Comparison of ENCODE assay signal across 34 cellular contexts in the genomic region with DNA sequence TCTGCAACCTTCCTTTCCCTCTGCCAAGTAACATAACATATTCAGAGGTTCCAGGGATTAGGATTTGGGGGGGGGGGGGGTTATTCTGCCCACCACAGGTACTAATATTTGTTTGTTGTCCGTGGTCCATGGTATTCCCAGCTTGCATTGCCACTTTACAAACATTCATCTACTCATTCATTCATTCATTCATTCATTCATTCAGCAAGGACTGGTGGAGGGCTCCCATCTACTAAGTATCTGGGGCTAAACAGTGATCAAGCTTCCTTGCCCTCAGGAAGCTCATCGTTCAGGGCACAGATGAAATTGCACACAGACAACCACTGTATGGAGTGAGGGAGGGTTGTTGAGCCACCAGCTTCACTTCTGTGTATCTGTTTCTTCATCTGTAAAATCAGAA.
"Had no signal": no experiment of that assay in that cellular context is flagged by ENCODE, and none has a peak within 500 bp of the region (broad histone marks: within the 10 kb centered on the region; RNA-seq: fewer than 3 reads in every experiment).

No MANE protein-coding gene starts in this region.

- H3K27ac Mint-ChIP-seq: activated CD4-positive, alpha-beta memory T cell treated with anti-CD3 and anti-CD28 coated beads, Interleukin-2, amount 10 ng/mL, durations not matched to agents 7 days and 5 days; activated CD4-positive, alpha-beta T cell treated with anti-CD3 and anti-CD28 coated beads for 36 hours; activated CD4-positive, alpha-beta T cell treated with anti-CD3 and anti-CD28 coated beads, Interleukin-2, amount 10 ng/mL, durations not matched to agents 7 days and 5 days; activated CD8-positive, alpha-beta memory T cell treated with anti-CD3 and anti-CD28 coated beads, Interleukin-2, amount 10 ng/mL, durations not matched to agents 7 days and 5 days; activated CD8-positive, alpha-beta T cell treated with anti-CD3 and anti-CD28 coated beads, Interleukin-2, amount 10 ng/mL, durations not matched to agents 7 days and 5 days; activated naive CD4-positive, alpha-beta T cell treated with anti-CD3 and anti-CD28 coated beads, Interleukin-2, amount 50 U/mL, for 24 hours; activated naive CD8-positive, alpha-beta T cell; activated naive CD8-positive, alpha-beta T cell treated with anti-CD3 and anti-CD28 coated beads, Interleukin-2, amount 10 ng/mL, durations not matched to agents 7 days and 5 days; activated naive CD8-positive, alpha-beta T cell treated with anti-CD3 and anti-CD28 coated beads, Interleukin-2, amount 50 U/mL, for 24 hours; activated T-cell treated with anti-CD3 and anti-CD28 coated beads, Interleukin-2, amount 50 U/mL, for 24 hours; activated T-helper 2 cell treated with anti-CD3 and anti-CD28 coated beads, Interferon-gamma antibody, Interleukin-2, Interleukin-4, amounts not matched to agents 10 μg/mL and 5 μg/mL and 100 μg/mL, durations not matched to agents 14 hours and 24 hours and 36 hours; brain; T-helper 1 cell treated with Interleukin-12 subunit alpha and Interleukin-12 subunit beta and Interleukin-4 antibody, amounts not matched to agents 30 μg/mL and 1 μg/mL, for 36 hours; T-helper 2 cell treated with Interferon-gamma antibody and Interleukin-4, amounts not matched to agents 5 μg/mL and 100 μg/mL, for 36 hours; WTC11 had no signal

- H3K36me3 ChIP-seq: ascending aorta, cardiac muscle cell, WERI-Rb-1 had no signal

- H3K9me3 ChIP-seq: ascending aorta had no signal

- H3K27ac ChIP-seq: ascending aorta, cardiac muscle cell, WERI-Rb-1 had no signal

- ATAC-seq: activated CD4-positive, alpha-beta T cell treated with anti-CD3 and anti-CD28 coated beads for 36 hours; activated CD4-positive, CD25-positive, alpha-beta regulatory T cell treated with anti-CD3 and anti-CD28 coated beads, Interleukin-2, amount 50 U/mL, for 24 hours; activated CD8-positive, alpha-beta memory T cell treated with anti-CD3 and anti-CD28 coated beads, Interleukin-2, amount 10 ng/mL, durations not matched to agents 7 days and 5 days; activated CD8-positive, alpha-beta T cell treated with anti-CD3 and anti-CD28 coated beads, Interleukin-2, amount 10 ng/mL, durations not matched to agents 7 days and 5 days; activated naive CD8-positive, alpha-beta T cell treated with anti-CD3 and anti-CD28 coated beads, Interleukin-2, amount 50 U/mL, for 24 hours; WTC11 had no signal

- DNase-seq: activated CD4-positive, alpha-beta memory T cell treated with anti-CD3 and anti-CD28 coated beads, Interleukin-2, amount 10 ng/mL, durations not matched to agents 7 days and 5 days; activated CD4-positive, alpha-beta T cell treated with anti-CD3 and anti-CD28 coated beads for 1 hour; activated CD4-positive, alpha-beta T cell treated with anti-CD3 and anti-CD28 coated beads for 36 hours; activated CD4-positive, alpha-beta T cell treated with anti-CD3 and anti-CD28 coated beads, Interleukin-2, amount 10 ng/mL, durations not matched to agents 7 days and 5 days; activated CD4-positive, alpha-beta T cell treated with anti-CD3 and anti-CD28 coated beads, Interleukin-2, amount 50 U/mL, for 48 hours; activated CD4-positive, CD25-positive, alpha-beta regulatory T cell; activated CD8-positive, alpha-beta memory T cell treated with anti-CD3 and anti-CD28 coated beads for 24 hours; activated CD8-positive, alpha-beta memory T cell treated with anti-CD3 and anti-CD28 coated beads, Interleukin-2, amount 10 ng/mL, durations not matched to agents 7 days and 5 days; activated CD8-positive, alpha-beta memory T cell treated with anti-CD3 and anti-CD28 coated beads, Interleukin-2, amount 50 U/mL, for 48 hours; activated CD8-positive, alpha-beta T cell treated with anti-CD3 and anti-CD28 coated beads, Interleukin-2, amount 10 ng/mL, durations not matched to agents 7 days and 5 days; activated effector memory CD4-positive, alpha-beta T cell treated with Interleukin-2 at 50 U/mL for 16 hours; activated gamma-delta T cell; activated naive CD4-positive, alpha-beta T cell treated with Interleukin-2 at 50 U/mL for 16 hours; activated naive CD8-positive, alpha-beta T cell treated with anti-CD3 and anti-CD28 coated beads, Interleukin-2, amount 10 ng/mL, durations not matched to agents 7 days and 5 days; activated naive CD8-positive, alpha-beta T cell treated with anti-CD3 and anti-CD28 coated beads, Interleukin-2, amount 50 U/mL, for 24 hours; activated T-cell treated with anti-CD3 and anti-CD28 coated beads, Interleukin-2, amount 50 U/mL, for 24 hours; activated T-cell treated with anti-CD3 and anti-CD28 coated beads, Interleukin-2, amount 50 U/mL, for 48 hours; amygdala; cerebellar nuclear complex; T-helper 1 cell; T-helper 2 cell; T-helper 9 cell; WERI-Rb-1 had no signal

- H3K9me3 Mint-ChIP-seq: activated CD4-positive, alpha-beta memory T cell treated with anti-CD3 and anti-CD28 coated beads, Interleukin-2, amount 10 ng/mL, durations not matched to agents 7 days and 5 days; activated CD4-positive, alpha-beta T cell treated with anti-CD3 and anti-CD28 coated beads, Interleukin-2, amount 10 ng/mL, durations not matched to agents 7 days and 5 days; activated naive CD4-positive, alpha-beta T cell treated with anti-CD3 and anti-CD28 coated beads, Interleukin-2, amount 50 U/mL, for 24 hours; activated naive CD8-positive, alpha-beta T cell treated with anti-CD3 and anti-CD28 coated beads, Interleukin-2, amount 10 ng/mL, durations not matched to agents 7 days and 5 days; activated naive CD8-positive, alpha-beta T cell treated with anti-CD3 and anti-CD28 coated beads, Interleukin-2, amount 50 U/mL, for 24 hours; activated T-cell treated with anti-CD3 and anti-CD28 coated beads, Interleukin-2, amount 50 U/mL, for 24 hours; activated T-helper 2 cell treated with anti-CD3 and anti-CD28 coated beads, Interferon-gamma antibody, Interleukin-2, Interleukin-4, amounts not matched to agents 10 μg/mL and 5 μg/mL and 100 μg/mL, durations not matched to agents 14 hours and 24 hours and 36 hours; brain; central memory CD8-positive, alpha-beta T cell; T-helper 1 cell treated with Interleukin-12 subunit alpha and Interleukin-12 subunit beta and Interleukin-4 antibody, amounts not matched to agents 30 μg/mL and 1 μg/mL, for 36 hours; T-helper 2 cell treated with Interferon-gamma antibody and Interleukin-4, amounts not matched to agents 5 μg/mL and 100 μg/mL, for 36 hours; WTC11 had no signal

- H3K4me3 ChIP-seq: ascending aorta, cardiac muscle cell had no signal

- H3K36me3 Mint-ChIP-seq: activated CD8-positive, alpha-beta memory T cell treated with anti-CD3 and anti-CD28 coated beads, Interleukin-2, amount 10 ng/mL, durations not matched to agents 7 days and 5 days; activated naive CD4-positive, alpha-beta T cell treated with anti-CD3 and anti-CD28 coated beads, Interleukin-2, amount 50 U/mL, for 24 hours; activated naive CD8-positive, alpha-beta T cell; activated naive CD8-positive, alpha-beta T cell treated with anti-CD3 and anti-CD28 coated beads, Interleukin-2, amount 10 ng/mL, durations not matched to agents 7 days and 5 days; brain; WTC11 had no signal

- H3K4me3 Mint-ChIP-seq: activated CD4-positive, alpha-beta memory T cell treated with anti-CD3 and anti-CD28 coated beads, Interleukin-2, amount 10 ng/mL, durations not matched to agents 7 days and 5 days; activated CD4-positive, alpha-beta T cell treated with anti-CD3 and anti-CD28 coated beads for 36 hours; activated CD4-positive, alpha-beta T cell treated with anti-CD3 and anti-CD28 coated beads, Interleukin-2, amount 10 ng/mL, durations not matched to agents 7 days and 5 days; activated CD8-positive, alpha-beta memory T cell treated with anti-CD3 and anti-CD28 coated beads, Interleukin-2, amount 10 ng/mL, durations not matched to agents 7 days and 5 days; activated CD8-positive, alpha-beta T cell treated with anti-CD3 and anti-CD28 coated beads, Interleukin-2, amount 10 ng/mL, durations not matched to agents 7 days and 5 days; activated naive CD4-positive, alpha-beta T cell treated with anti-CD3 and anti-CD28 coated beads, Interleukin-2, amount 50 U/mL, for 24 hours; activated naive CD8-positive, alpha-beta T cell; activated naive CD8-positive, alpha-beta T cell treated with anti-CD3 and anti-CD28 coated beads, Interleukin-2, amount 10 ng/mL, durations not matched to agents 7 days and 5 days; activated naive CD8-positive, alpha-beta T cell treated with anti-CD3 and anti-CD28 coated beads, Interleukin-2, amount 50 U/mL, for 24 hours; activated T-cell treated with anti-CD3 and anti-CD28 coated beads, Interleukin-2, amount 50 U/mL, for 24 hours; brain; central memory CD8-positive, alpha-beta T cell; T-helper 1 cell treated with Interleukin-12 subunit alpha and Interleukin-12 subunit beta and Interleukin-4 antibody, amounts not matched to agents 30 μg/mL and 1 μg/mL, for 36 hours; T-helper 2 cell treated with Interferon-gamma antibody and Interleukin-4, amounts not matched to agents 5 μg/mL and 100 μg/mL, for 36 hours; WTC11 had no signal

- H3K4me1 Mint-ChIP-seq: central memory CD8-positive, alpha-beta T cell; WTC11 had no signal

- H3K4me1 ChIP-seq: ascending aorta had no signal
